In the genomic region with DNA sequence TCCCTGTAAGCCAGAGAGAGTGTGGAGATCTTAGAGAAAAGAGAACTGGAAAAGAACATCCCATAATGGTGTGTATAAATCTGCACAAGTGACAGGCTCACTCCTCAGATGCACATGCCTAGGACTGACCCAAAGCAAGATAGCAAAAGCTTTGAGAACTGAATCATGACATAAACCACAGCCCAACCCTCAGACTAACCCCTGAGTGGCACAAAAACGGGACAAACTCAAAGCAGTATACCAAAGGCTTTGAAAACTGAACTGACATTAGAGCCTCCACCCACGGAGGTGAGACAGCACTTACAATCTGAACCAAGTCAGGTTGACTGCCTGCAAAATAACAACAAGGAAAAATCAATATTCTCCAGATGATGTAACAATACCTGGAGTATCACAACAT, we compare ENCODE assay signal across 19 cellular contexts.
DNase-seq lines count a peak whose midpoint lies in the region; ATAC-seq, FAIRE-seq and TF ChIP-seq lines count a peak whose summit lies in the region.
"Had no signal": no experiment of that assay in that cellular context is flagged by ENCODE, and none has a peak within 500 bp of the region (broad histone marks: within the 10 kb centered on the region; RNA-seq: fewer than 3 reads in every experiment).

No MANE protein-coding gene starts in this region.

- 77% methylated on average over 2 of the region's 2 CpGs; no CpG with 5 or more reads in 1 of the 2 experiments for WGBS in H1 (ENCODE audit: extremely low coverage in 1 of 2, insufficient coverage in 1 of 2, insufficient read length in 1 of 2, insufficient replicate concordance in 2 of 2, low coverage in 1 of 2, low lambda C conversion rate in 2 of 2, missing lambda C conversion rate in 1 of 2), 2 experiments

- FAIRE-seq in H1 (lab: Jason Lieb, UNC): peak; percentile 32
- FAIRE-seq: colon, endometrium had no signal

- no peak for ATAC-seq in GM21723 (IDR thresholded peaks at IDR 0.05; ENCODE audit: unreplicated experiment)
- ATAC-seq in GM18907 (IDR thresholded peaks at IDR 0.05; ENCODE audit: unreplicated experiment): no peak
- ATAC-seq: heart left ventricle, SK-N-SH treated with all-trans-retinoic acid at 6 μM for 48 hours had no signal

- H3K79me1 ChIP-seq in H1 (ENCODE audit: low read depth, low read length): no peaks in the 10 kb centered on the region; the same call in 1 of the 2 replicates

- no peak overlapping the region for H2BK12ac ChIP-seq in H1 (ENCODE audit: low read depth, low read length)

- H4K8ac ChIP-seq in H1 (ENCODE audit: extremely low read depth, insufficient read depth, low read length): no peak overlapping the region

- CTCF ChIA-PET in H1 (lab: Charles Lee; ENCODE audit: partially characterized antibody): interaction anchor here (0.7 kb wide), 1 partner anchor 26 kb away, joined by 3 read pairs; no protein-coding TSS in a partner anchor

- no peak overlapping the region for H3K56ac ChIP-seq in H1 (replicated peaks; ENCODE audit: insufficient read length, low read depth, low read length)

- no peaks in the 10 kb centered on the region for H3K79me2 ChIP-seq in H1 (ENCODE audit: control insufficient read depth in 1 of 2, insufficient read depth in 2 of 2, low read length in 2 of 2)

- H2AFZ ChIP-seq in H1 (ENCODE audit: low read length): no peak overlapping the region

- peaks cover 0 to 5% (median 5%) of the 10 kb centered on the region in 4 experiments; a peak in 6 of 7 replicates for H3K4me1 ChIP-seq in H1 (replicated peaks in 1 of 4; ENCODE audit: control insufficient read depth in 3 of 4, insufficient read depth in 4 of 4, low read length in 3 of 4)
- H3K4me1 ChIP-seq: heart left ventricle had no signal

- no peaks in the 10 kb centered on the region for H4K20me1 ChIP-seq in H1 (replicated peaks in 1 of 2; ENCODE audit: control insufficient read depth in 1 of 2, insufficient read depth in 2 of 2, low read length in 2 of 2)

- no peak overlapping the region for H3K4ac ChIP-seq in H1 (replicated peaks; ENCODE audit: insufficient read length, low read depth, low read length)

- H2BK5ac ChIP-seq in H1 (ENCODE audit: low read depth, low read length): no peak overlapping the region

- no peak overlapping the region for H4K5ac ChIP-seq in H1 (ENCODE audit: insufficient read length, low read depth, low read length)

- no peak overlapping the region for H2BK20ac ChIP-seq in H1 (ENCODE audit: low read length)

- no peak overlapping the region for H2AK5ac ChIP-seq in H1 (ENCODE audit: low read depth, low read length)

- peak; percentile 10 for DNase-seq in NK-92 treated with Interleukin-12 subunit alpha and Interleukin-12 subunit beta, amount 100 ng/mL, for 24 hours (lab: John Stamatoyannopoulos, UW)
- DNase-seq in NK-92 (lab: John Stamatoyannopoulos, UW; ENCODE audit: unreplicated experiment): no peak
- peak; percentile 26 for DNase-seq in A172 (ENCODE audit: low spot score)
- no peak for DNase-seq in H1 (ENCODE audit: low read depth in 1 of 2, low spot score in 2 of 2)
- no peak for DNase-seq in SHP77 treated with DMSO at 0.1 percent for 48 hours (lab: John Stamatoyannopoulos, UW)
- DNase-seq: 8988T; activated effector memory CD4-positive, alpha-beta T cell treated with Interleukin-2 at 50 U/mL for 16 hours; heart left ventricle; immature natural killer cell; KG1; NCI-H1092; nucleus accumbens; testis had no signal

- no peak overlapping the region for H3K18ac ChIP-seq in H1 (ENCODE audit: extremely low read depth, low read length)

- no peak overlapping the region for H3K4me3 ChIP-seq in H1 (ENCODE audit: extremely low read depth in 1 of 4, insufficient read depth in 2 of 4, low read depth in 3 of 4, low read length in 4 of 4)
- H3K4me3 ChIP-seq: heart left ventricle, testis had no signal

- no peaks in the 10 kb centered on the region for H3K23me2 ChIP-seq in H1 (ENCODE audit: low read depth, low read length)

- peak overlapping the region; percentile 71 for H3K27ac ChIP-seq in VCaP
- no peak overlapping the region for H3K27ac ChIP-seq in H1 (ENCODE audit: low read depth, low read length)
- H3K27ac ChIP-seq: heart left ventricle, testis had no signal

- no peak for TF ChIP-seq RAD21 in H1 (IDR thresholded peaks at IDR 0.05 in 1 of 2, conservative IDR thresholded peaks at IDR 0.05 in 1 of 2; ENCODE audit: low read depth in 2 of 2, low read length in 2 of 2)

- H3K9me3 ChIP-seq in H1 (ENCODE audit: insufficient read depth in 2 of 2, low read depth in 1 of 2, low read length in 1 of 2): no peaks in the 10 kb centered on the region
- H3K9me3 ChIP-seq: testis had no signal

- H3K4me2 ChIP-seq in H1 (ENCODE audit: insufficient read depth in 1 of 2, low read depth in 2 of 2, low read length in 2 of 2): no peak overlapping the region

- TF ChIP-seq CTCF in VCaP (conservative IDR thresholded peaks at IDR 0.05) (no peak), H1 (IDR thresholded peaks at IDR 0.05; ENCODE audit: control extremely low read depth in 1 of 3, insufficient read depth in 1 of 3, low read depth in 1 of 3, low read length in 3 of 3) (no peak)

- TF ChIP-seq POLR2A in H1 (IDR thresholded peaks at IDR 0.05; ENCODE audit: control extremely low read depth in 1 of 2, low read depth in 2 of 2, low read length in 2 of 2): no peak

- no peak for TF ChIP-seq EP300 in H1 (IDR thresholded peaks at IDR 0.05; ENCODE audit: borderline replicate concordance in 1 of 2, low read depth in 2 of 2, low read length in 2 of 2)

- no peak overlapping the region for H3K14ac ChIP-seq in H1 (ENCODE audit: insufficient read length)

- no peak overlapping the region for H2BK120ac ChIP-seq in H1 (replicated peaks; ENCODE audit: low read depth, low read length)

- H3K27me3 ChIP-seq in H1 (replicated peaks in 1 of 4; ENCODE audit: control insufficient read depth in 3 of 4, extremely low read depth in 1 of 4, insufficient read depth in 3 of 4, low read length in 3 of 4): no peaks in the 10 kb centered on the region
- H3K27me3 ChIP-seq: testis had no signal

- H3K36me3 ChIP-seq in H1 (ENCODE audit: control insufficient read depth in 2 of 4, insufficient read depth in 4 of 4, low read length in 3 of 4): no peaks in the 10 kb centered on the region
- H3K36me3 ChIP-seq: heart left ventricle had no signal

- no peak overlapping the region for H3K9ac ChIP-seq in H1 (replicated peaks in 1 of 4; ENCODE audit: extremely low read depth in 1 of 4, low read depth in 3 of 4, low read length in 3 of 4)

- no peak overlapping the region for H3K23ac ChIP-seq in H1 (ENCODE audit: insufficient read length)

- H4K91ac ChIP-seq in H1 (replicated peaks; ENCODE audit: insufficient read length, low read length): no peak overlapping the region

- POLR2A ChIA-PET in H1 (lab: Charles Lee; ENCODE audit: partially characterized antibody): no interaction called here

- no peak overlapping the region for H2BK15ac ChIP-seq in H1 (ENCODE audit: low read length)

TF ChIP-seq in H1, 55 proteins besides CTCF, POLR2A, EP300 and RAD21:
- TF ChIP-seq SP2 (IDR thresholded peaks at IDR 0.05; ENCODE audit: low read length) (no peak), SIRT6 (IDR thresholded peaks at IDR 0.05; ENCODE audit: low read length) (no peak), RBBP5 (IDR thresholded peaks at IDR 0.05; ENCODE audit: borderline replicate concordance, low read depth, low read length) (no peak), KDM5A (IDR thresholded peaks at IDR 0.05; ENCODE audit: low read length) (no peak), EGR1 (IDR thresholded peaks at IDR 0.05; ENCODE audit: borderline replicate concordance, low read depth, low read length) (no peak)

Comparison
In these comparisons a context has a peak if more than half of its experiments do, and no peak if none do; other contexts are left out.
1. DNase-seq: peak in NK-92 treated with Interleukin-12 subunit alpha and Interleukin-12 subunit beta, amount 100 ng/mL, for 24 hours (single experiment) and A172 (single experiment); none in NK-92 (single experiment), H1 (0 of 2) and SHP77 treated with DMSO at 0.1 percent for 48 hours (single experiment).